ENCODE assay signal across 1 cellular context in genomic region chr4:126956192-126956897, GRCh38.
A peak's percentile ranks its signal among the peaks of the same experiment; 100 is the strongest.
TF ChIP-seq lines count a peak whose summit lies in the region.

No MANE protein-coding gene starts in this region.

TF ChIP-seq in K562, 482 proteins besides CTCF, POLR2A, EP300 and RAD21 (continued from another document):
- TF ChIP-seq MEF2D (tag; conservative IDR thresholded peaks at IDR 0.05; ENCODE audit: low read depth) (no peak), NFE2L1 (tag; IDR thresholded peaks at IDR 0.05; ENCODE audit: borderline replicate concordance, low read depth) (no peak), ZNF175 (CRISPR knock-in tag; IDR thresholded peaks at IDR 0.05; ENCODE audit: low read depth) (no peak), ZNF408 (CRISPR knock-in tag; IDR thresholded peaks at IDR 0.05; ENCODE audit: low read depth) (no peak), ARID1B (IDR thresholded peaks at IDR 0.05) (peak; percentile 18; the same call in 1 of the 2 replicates), NR0B1 (IDR thresholded peaks at IDR 0.05; ENCODE audit: partially characterized antibody) (no peak), ASH1L (IDR thresholded peaks at IDR 0.05; ENCODE audit: borderline replicate concordance, low read depth, partially characterized antibody) (no peak), SMARCA4 (IDR thresholded peaks at IDR 0.05) (no peak), ETV5 (CRISPR knock-in tag; IDR thresholded peaks at IDR 0.05; ENCODE audit: low read depth) (no peak), CHD2 (IDR thresholded peaks at IDR 0.05; ENCODE audit: low read depth, low read length) (no peak), SMAD2 (IDR thresholded peaks at IDR 0.05; ENCODE audit: low read depth, low read length) (no peak), ZBTB12 (CRISPR knock-in tag; IDR thresholded peaks at IDR 0.05) (no peak), RREB1 (CRISPR knock-in tag; IDR thresholded peaks at IDR 0.05) (no peak), HOXB6 (CRISPR knock-in tag; IDR thresholded peaks at IDR 0.05; ENCODE audit: borderline replicate concordance) (no peak), CBFB (CRISPR knock-in tag; IDR thresholded peaks at IDR 0.05) (peak; percentile 45; the same call in 1 of the 2 replicates), ILK (tag; IDR thresholded peaks at IDR 0.05; ENCODE audit: borderline replicate concordance, low read depth) (no peak), SMARCC2 (IDR thresholded peaks at IDR 0.05; ENCODE audit: low read depth) (no peak), ATF1 (CRISPR knock-in tag; IDR thresholded peaks at IDR 0.05) (no peak), ATF1 (tag; IDR thresholded peaks at IDR 0.05) (no peak; the same call in none of the 2 replicates), NFIX (CRISPR knock-in tag; IDR thresholded peaks at IDR 0.05; ENCODE audit: low read depth) (no peak), SAFB2 (IDR thresholded peaks at IDR 0.05; ENCODE audit: borderline replicate concordance, low read depth, low read length, severe bottlenecking) (no peak), NR3C1 (CRISPR knock-in tag; IDR thresholded peaks at IDR 0.05) (no peak), NR1H2 (CRISPR knock-in tag; IDR thresholded peaks at IDR 0.05) (no peak), XRCC5 (IDR thresholded peaks at IDR 0.05; ENCODE audit: low read depth, low read length) (no peak; the same call in 1 of the 2 replicates), ZBTB49 (CRISPR knock-in tag; IDR thresholded peaks at IDR 0.05; ENCODE audit: borderline replicate concordance) (no peak), TAF15 (IDR thresholded peaks at IDR 0.05; ENCODE audit: low read depth, low read length) (no peak), RFX7 (CRISPR knock-in tag; IDR thresholded peaks at IDR 0.05) (no peak), VEZF1 (CRISPR knock-in tag; IDR thresholded peaks at IDR 0.05) (no peak), NFATC3 (IDR thresholded peaks at IDR 0.05) (no peak), ZNF766 (CRISPR knock-in tag; conservative IDR thresholded peaks at IDR 0.05) (no peak), L3MBTL2 (IDR thresholded peaks at IDR 0.05) (no peak; the same call in 1 of the 2 replicates), MBD2 (IDR thresholded peaks at IDR 0.05; ENCODE audit: borderline replicate concordance, low read depth) (no peak; the same call in 1 of the 2 replicates), ZNF174 (CRISPR knock-in tag; IDR thresholded peaks at IDR 0.05) (no peak), ZFX (CRISPR knock-in tag; IDR thresholded peaks at IDR 0.05) (no peak), ELK3 (CRISPR knock-in tag; IDR thresholded peaks at IDR 0.05) (no peak), SOX6 (IDR thresholded peaks at IDR 0.05) (peak; percentile 52; the same call in 1 of the 2 replicates), CHD4 (IDR thresholded peaks at IDR 0.05; ENCODE audit: insufficient read depth, insufficient replicate concordance, low read depth, low read length, poor library complexity, severe bottlenecking) (no peak), EGR1 (conservative IDR thresholded peaks at IDR 0.05) (peak; percentile 82), TARDBP (IDR thresholded peaks at IDR 0.05) (no peak), FIP1L1 (IDR thresholded peaks at IDR 0.05; ENCODE audit: low read depth, low read length, poor library complexity, severe bottlenecking) (peak; percentile 83), CEBPG (CRISPR knock-in tag; IDR thresholded peaks at IDR 0.05) (no peak), CEBPG (tag; conservative IDR thresholded peaks at IDR 0.05 in 1 of 2, IDR thresholded peaks at IDR 0.05 in 1 of 2) (no peak), ZNF347 (CRISPR knock-in tag; IDR thresholded peaks at IDR 0.05; ENCODE audit: low read depth) (no peak), HBP1 (CRISPR knock-in tag; IDR thresholded peaks at IDR 0.05) (no peak), MYBL2 (IDR thresholded peaks at IDR 0.05; ENCODE audit: low read depth) (no peak), MYBL2 (CRISPR knock-in tag; IDR thresholded peaks at IDR 0.05; ENCODE audit: borderline replicate concordance) (no peak)
